ENCODE assay signal across 1 cellular context in the genomic region with DNA sequence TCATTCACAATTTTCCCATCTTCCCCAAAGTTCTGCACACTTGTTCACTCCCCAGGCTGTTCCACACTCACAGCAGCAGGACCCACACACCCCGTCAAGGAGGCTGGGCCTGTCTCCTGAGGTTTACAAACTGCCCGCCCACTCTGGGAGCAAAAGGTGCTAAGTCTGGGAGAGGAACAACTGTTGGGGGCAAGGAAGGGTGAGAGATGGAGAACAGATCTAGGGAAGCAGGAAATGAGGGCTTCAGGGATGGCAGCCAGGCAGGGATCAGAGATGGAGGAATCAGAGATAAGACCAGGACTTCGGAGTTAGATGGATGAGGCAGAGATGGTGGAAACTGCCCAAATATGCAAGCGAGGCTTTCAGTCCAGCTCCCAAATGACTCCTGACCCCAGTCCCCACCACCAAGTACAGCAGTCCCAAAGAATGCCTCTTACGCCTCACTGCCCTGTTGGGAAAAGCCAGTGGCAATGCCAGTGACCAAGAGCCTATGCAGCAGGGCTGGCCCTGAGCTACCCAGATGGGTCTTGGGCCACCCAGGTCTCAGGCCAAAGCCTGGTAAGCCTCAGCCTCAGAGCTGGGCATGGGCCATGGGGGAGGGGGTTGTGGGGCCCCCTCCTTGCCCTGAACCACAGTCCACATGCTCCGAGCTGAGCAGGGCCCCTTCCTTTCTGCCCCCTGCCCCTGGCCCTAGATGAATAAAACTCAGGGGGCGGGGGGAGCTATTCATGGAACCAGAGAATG.
A peak's percentile ranks its signal among the peaks of the same experiment; 100 is the strongest.
TF ChIP-seq lines count a peak whose summit lies in the region.

No MANE protein-coding gene starts in this region.

TF ChIP-seq in HepG2, 621 proteins besides CTCF, POLR2A, EP300 and RAD21:
- TF ChIP-seq AHR (CRISPR knock-in tag; IDR thresholded peaks at IDR 0.05) (no peak), ATF6 (CRISPR knock-in tag; conservative IDR thresholded peaks at IDR 0.05) (no peak), ZNF329 (CRISPR knock-in tag; IDR thresholded peaks at IDR 0.05; ENCODE audit: low read depth) (no peak), PITX1 (CRISPR knock-in tag; IDR thresholded peaks at IDR 0.05) (no peak)
- TF ChIP-seq, protein P1, sequence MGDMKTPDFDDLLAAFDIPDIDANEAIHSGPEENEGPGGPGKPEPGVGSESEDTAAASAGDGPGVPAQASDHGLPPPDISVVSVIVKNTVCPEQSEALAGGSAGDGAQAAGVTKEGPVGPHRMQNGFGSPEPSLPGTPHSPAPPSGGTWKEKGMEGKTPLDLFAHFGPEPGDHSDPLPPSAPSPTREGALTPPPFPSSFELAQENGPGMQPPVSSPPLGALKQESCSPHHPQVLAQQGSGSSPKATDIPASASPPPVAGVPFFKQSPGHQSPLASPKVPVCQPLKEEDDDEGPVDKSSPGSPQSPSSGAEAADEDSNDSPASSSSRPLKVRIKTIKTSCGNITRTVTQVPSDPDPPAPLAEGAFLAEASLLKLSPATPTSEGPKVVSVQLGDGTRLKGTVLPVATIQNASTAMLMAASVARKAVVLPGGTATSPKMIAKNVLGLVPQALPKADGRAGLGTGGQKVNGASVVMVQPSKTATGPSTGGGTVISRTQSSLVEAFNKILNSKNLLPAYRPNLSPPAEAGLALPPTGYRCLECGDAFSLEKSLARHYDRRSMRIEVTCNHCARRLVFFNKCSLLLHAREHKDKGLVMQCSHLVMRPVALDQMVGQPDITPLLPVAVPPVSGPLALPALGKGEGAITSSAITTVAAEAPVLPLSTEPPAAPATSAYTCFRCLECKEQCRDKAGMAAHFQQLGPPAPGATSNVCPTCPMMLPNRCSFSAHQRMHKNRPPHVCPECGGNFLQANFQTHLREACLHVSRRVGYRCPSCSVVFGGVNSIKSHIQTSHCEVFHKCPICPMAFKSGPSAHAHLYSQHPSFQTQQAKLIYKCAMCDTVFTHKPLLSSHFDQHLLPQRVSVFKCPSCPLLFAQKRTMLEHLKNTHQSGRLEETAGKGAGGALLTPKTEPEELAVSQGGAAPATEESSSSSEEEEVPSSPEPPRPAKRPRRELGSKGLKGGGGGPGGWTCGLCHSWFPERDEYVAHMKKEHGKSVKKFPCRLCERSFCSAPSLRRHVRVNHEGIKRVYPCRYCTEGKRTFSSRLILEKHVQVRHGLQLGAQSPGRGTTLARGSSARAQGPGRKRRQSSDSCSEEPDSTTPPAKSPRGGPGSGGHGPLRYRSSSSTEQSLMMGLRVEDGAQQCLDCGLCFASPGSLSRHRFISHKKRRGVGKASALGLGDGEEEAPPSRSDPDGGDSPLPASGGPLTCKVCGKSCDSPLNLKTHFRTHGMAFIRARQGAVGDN (CRISPR knock-in tag; IDR thresholded peaks at IDR 0.05), result 0 out of 2 replicates have a peak, but pooled peaks have one; percentile 16
